9 cellular contexts compared by ENCODE assay signal in genomic region chr10:129963831-129964501, GRCh38. TPM values are rescaled to one million over a fixed set of nuclear protein-coding genes. Genes with fewer than 3 reads are reported as not detected.
A peak's percentile ranks its signal among the peaks of the same experiment; 100 is the strongest.
DNase-seq lines count a peak whose midpoint lies in the region; ATAC-seq and TF ChIP-seq lines count a peak whose summit lies in the region.
"Had no signal": no experiment of that assay in that cellular context is flagged by ENCODE, and none has a peak within 500 bp of the region (broad histone marks: within the 10 kb centered on the region; RNA-seq: fewer than 3 reads in every experiment).

Gene EBF3 (minus strand): TSS chr10:129964274. CDS start chr10:129963768, 506 bp downstream.

- no peak for TF ChIP-seq RAD21 in neural cell (conservative IDR thresholded peaks at IDR 0.05)

- no peaks in the 10 kb centered on the region for H4K20me1 ChIP-seq in neural cell (ENCODE audit: insufficient read depth)

- no peak within 1 kb of the TSS for H2AFZ ChIP-seq in neural cell (ENCODE audit: low read depth, low read length)

- no peaks in the 10 kb centered on the region for H3K9me2 ChIP-seq in neural cell (ENCODE audit: insufficient read depth, low read length)

- no peaks in the 10 kb centered on the region for H3K9me3 ChIP-seq in neural cell (ENCODE audit: low read length)

- H3K9ac ChIP-seq in neural cell (ENCODE audit: low read length): no peak within 1 kb of the TSS

- H3K4me3 Mint-ChIP-seq in activated T-cell treated with anti-CD3 and anti-CD28 coated beads, Interleukin-2, amount 50 U/mL, for 4 hours: peak within 1 kb of the TSS; percentile 66

- no peak within 1 kb of the TSS for H3K27ac ChIP-seq in neural cell (ENCODE audit: low read length)

- peak; percentile 78 to 81 for ATAC-seq in activated T-cell treated with anti-CD3 and anti-CD28 coated beads, Interleukin-2, amount 50 U/mL, for 4 hours
- no peak for ATAC-seq in GM18858 (IDR thresholded peaks at IDR 0.05; ENCODE audit: unreplicated experiment)

- no peaks in the 10 kb centered on the region for H3K9me3 Mint-ChIP-seq in activated T-cell treated with anti-CD3 and anti-CD28 coated beads, Interleukin-2, amount 50 U/mL, for 4 hours

- DNase-seq in DMS 273 (lab: John Stamatoyannopoulos, UW; ENCODE audit: unreplicated experiment) (peak; percentile 92), MV-4-11 (lab: John Stamatoyannopoulos, UW) (peak; percentile 21), fibroblast of pulmonary artery (ENCODE audit: low read depth) (peak; percentile 89), SHP77 treated with DMSO at 0.1 percent for 48 hours (lab: John Stamatoyannopoulos, UW) (no peak), NOMO-1 treated with dmso at 0.1 percent for 144 hours (lab: John Stamatoyannopoulos, UW; ENCODE audit: unreplicated experiment) (no peak)
- DNase-seq in activated T-cell treated with anti-CD3 and anti-CD28 coated beads, Interleukin-2, amount 50 U/mL, for 4 hours: no peak

- H3K4me3 ChIP-seq in fibroblast of pulmonary artery (replicated peaks; ENCODE audit: low read depth, low read length): peak within 1 kb of the TSS; percentile 76
- H3K4me3 ChIP-seq in neural cell (ENCODE audit: low read length): peak within 1 kb of the TSS; percentile 58

- no peaks in the 10 kb centered on the region for H3F3A ChIP-seq in neural cell (ENCODE audit: insufficient read depth, low read length, poor library complexity, severe bottlenecking)

- H3K27me3 ChIP-seq in neural cell (ENCODE audit: insufficient read depth, low read depth, low read length): peaks cover 94% of the 10 kb centered on the region

- no peaks in the 10 kb centered on the region for H3K36me3 Mint-ChIP-seq in activated T-cell treated with anti-CD3 and anti-CD28 coated beads, Interleukin-2, amount 50 U/mL, for 4 hours (ENCODE audit: insufficient read depth)

- peaks cover 67% of the 10 kb centered on the region for H3K27me3 Mint-ChIP-seq in activated T-cell treated with anti-CD3 and anti-CD28 coated beads, Interleukin-2, amount 50 U/mL, for 4 hours (ENCODE audit: low read depth)

- no peaks in the 10 kb centered on the region for H3K36me3 ChIP-seq in neural cell (ENCODE audit: insufficient read depth, low read length)

- no peak within 1 kb of the TSS for H3K4me2 ChIP-seq in neural cell (ENCODE audit: low read length)

- peaks cover 22% of the 10 kb centered on the region for H3K4me1 Mint-ChIP-seq in activated T-cell treated with anti-CD3 and anti-CD28 coated beads, Interleukin-2, amount 50 U/mL, for 4 hours (ENCODE audit: low read depth)

- TF ChIP-seq CTCF in fibroblast of pulmonary artery (IDR thresholded peaks at IDR 0.05; ENCODE audit: low read length, missing control alignments) (no peak), neural cell (IDR thresholded peaks at IDR 0.05; ENCODE audit: poor library complexity, severe bottlenecking) (no peak)

- TF ChIP-seq EP300 in neural cell (conservative IDR thresholded peaks at IDR 0.05; ENCODE audit: poor library complexity, severe bottlenecking): no peak

- H3K79me2 ChIP-seq in neural cell (replicated peaks; ENCODE audit: insufficient read depth, low read length): no peaks in the 10 kb centered on the region

TF ChIP-seq in neural cell, 6 proteins besides CTCF, POLR2A, EP300 and RAD21:
- no peak for TF ChIP-seq MXI1 (conservative IDR thresholded peaks at IDR 0.05; ENCODE audit: poor library complexity, severe bottlenecking)
- peak; percentile 80 for TF ChIP-seq EZH2 (IDR thresholded peaks at IDR 0.05; ENCODE audit: borderline replicate concordance, insufficient read depth, low read length, poor library complexity, severe bottlenecking)

RNA-seq across cellular contexts. Expression of gene EBF3, which starts in this region (rescaled TPM):
- not detected for total RNA-seq in activated T-cell treated with anti-CD3 and anti-CD28 coated beads, Interleukin-2, amount 50 U/mL, for 4 hours
- polyA plus RNA-seq in neural cell: 0.38 and 0.98 TPM in 2 replicates
- 0.49 and 1.2 TPM in 2 replicates for polyA minus RNA-seq in neural cell
- total RNA-seq: M059J had no signal

Comparison
In these comparisons a context has a peak if more than half of its experiments do, and no peak if none do; other contexts are left out.
1. Peak in ATAC-seq in activated T-cell treated with anti-CD3 and anti-CD28 coated beads, Interleukin-2, amount 50 U/mL, for 4 hours; RNA of the gene not detected or under 1 TPM.
2. DNase-seq: peak in DMS 273 (single experiment), MV-4-11 (single experiment) and fibroblast of pulmonary artery (single experiment); none in activated T-cell treated with anti-CD3 and anti-CD28 coated beads, Interleukin-2, amount 50 U/mL, for 4 hours (single experiment), SHP77 treated with DMSO at 0.1 percent for 48 hours (single experiment) and NOMO-1 treated with dmso at 0.1 percent for 144 hours (single experiment).